In genomic region chr16:66381585-66382170, GRCh38 we compare ENCODE assay signal across 1 cellular context.
TF ChIP-seq lines count a peak whose summit lies in the region.

No MANE protein-coding gene starts in this region.

TF ChIP-seq in H1, 55 proteins besides CTCF, POLR2A, EP300 and RAD21:
- no peak for TF ChIP-seq NRF1 (IDR thresholded peaks at IDR 0.05; ENCODE audit: low read depth, low read length)
- no peak for TF ChIP-seq SIX5 (IDR thresholded peaks at IDR 0.05; ENCODE audit: low read depth, low read length)
- TF ChIP-seq JUND (IDR thresholded peaks at IDR 0.05; ENCODE audit: low read length): no peak
- no peak for TF ChIP-seq POLR2AphosphoS5 (IDR thresholded peaks at IDR 0.05; ENCODE audit: low read depth, low read length)
- TF ChIP-seq, protein P1, sequence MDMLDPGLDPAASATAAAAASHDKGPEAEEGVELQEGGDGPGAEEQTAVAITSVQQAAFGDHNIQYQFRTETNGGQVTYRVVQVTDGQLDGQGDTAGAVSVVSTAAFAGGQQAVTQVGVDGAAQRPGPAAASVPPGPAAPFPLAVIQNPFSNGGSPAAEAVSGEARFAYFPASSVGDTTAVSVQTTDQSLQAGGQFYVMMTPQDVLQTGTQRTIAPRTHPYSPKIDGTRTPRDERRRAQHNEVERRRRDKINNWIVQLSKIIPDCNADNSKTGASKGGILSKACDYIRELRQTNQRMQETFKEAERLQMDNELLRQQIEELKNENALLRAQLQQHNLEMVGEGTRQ (IDR thresholded peaks at IDR 0.05; ENCODE audit: low read length): no peak
- TF ChIP-seq PHF8 (conservative IDR thresholded peaks at IDR 0.05; ENCODE audit: low read depth, low read length): no peak
- no peak for TF ChIP-seq GABPA (IDR thresholded peaks at IDR 0.05; ENCODE audit: borderline replicate concordance, insufficient read depth, low read length)
- TF ChIP-seq SP1 (IDR thresholded peaks at IDR 0.05; ENCODE audit: low read depth, low read length): no peak
